ENCODE assay signal across 10 cellular contexts in the genomic region with DNA sequence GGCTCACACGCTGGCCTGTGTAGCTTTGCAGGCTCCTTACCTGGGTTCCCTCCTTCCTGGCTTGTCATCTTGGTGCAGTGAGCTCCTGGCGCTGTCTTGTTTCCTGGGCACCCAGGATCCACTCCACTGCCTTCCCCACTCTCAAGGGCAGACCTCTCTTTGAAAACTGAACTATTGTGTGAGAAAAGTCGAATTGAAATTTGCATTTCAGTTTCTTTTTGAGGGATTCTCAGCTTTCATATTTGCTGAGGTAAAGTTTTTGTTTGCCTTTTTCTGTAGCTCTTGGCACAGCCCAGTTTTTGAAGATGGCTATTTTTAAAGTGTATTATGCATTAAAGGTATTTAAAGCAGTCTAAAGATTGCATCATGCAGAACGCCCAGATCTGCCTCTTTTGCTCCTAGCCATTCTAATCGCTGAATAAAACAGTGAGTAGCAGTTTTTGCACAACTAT.
DNase-seq lines count a peak whose midpoint lies in the region; ATAC-seq and TF ChIP-seq lines count a peak whose summit lies in the region.
"Had no signal": no experiment of that assay in that cellular context is flagged by ENCODE, and none has a peak within 500 bp of the region (broad histone marks: within the 10 kb centered on the region; RNA-seq: fewer than 3 reads in every experiment).

No MANE protein-coding gene starts in this region.

- H3K36me3 ChIP-seq in esophagus muscularis mucosa: peaks cover 61 to 83% (median 71%) of the 10 kb centered on the region in 4 donors

- DNase-seq in fibroblast of gingiva (ENCODE audit: low read depth) (peak; percentile 27), NCI-H2029 (lab: John Stamatoyannopoulos, UW) (no peak), NCI-H146 treated with DMSO at 0.1 percent for 48 hours (lab: John Stamatoyannopoulos, UW; ENCODE audit: unreplicated experiment) (no peak), esophagus muscularis mucosa (ENCODE audit: extremely low spot score) (no peak)
- DNase-seq: activated naive CD4-positive, alpha-beta T cell treated with anti-CD3 and anti-CD28 coated beads for 36 hours had no signal

- H3K9me3 Mint-ChIP-seq in activated T-helper 17 cell treated with anti-CD3 and anti-CD28 coated beads, Interleukin-2, amount 50 U/mL, for 72 hours: no peaks in the 10 kb centered on the region
- H3K9me3 Mint-ChIP-seq: activated naive CD4-positive, alpha-beta T cell treated with anti-CD3 and anti-CD28 coated beads for 36 hours had no signal

- H3K36me3 Mint-ChIP-seq in activated T-helper 17 cell treated with anti-CD3 and anti-CD28 coated beads, Interleukin-2, amount 50 U/mL, for 72 hours (ENCODE audit: low read depth): peaks cover 87% of the 10 kb centered on the region

- H3K27me3 ChIP-seq in esophagus muscularis mucosa: no peaks in the 10 kb centered on the region

- H3K27me3 Mint-ChIP-seq in activated T-helper 17 cell treated with anti-CD3 and anti-CD28 coated beads, Interleukin-2, amount 50 U/mL, for 72 hours: no peaks in the 10 kb centered on the region

- no peak for TF ChIP-seq EP300 in esophagus muscularis mucosa (IDR thresholded peaks at IDR 0.05)

- H3K27ac Mint-ChIP-seq in activated T-helper 17 cell treated with anti-CD3 and anti-CD28 coated beads, Interleukin-2, amount 50 U/mL, for 72 hours: no peak overlapping the region
- H3K27ac Mint-ChIP-seq: activated naive CD4-positive, alpha-beta T cell treated with anti-CD3 and anti-CD28 coated beads for 36 hours had no signal

- H3K4me1 Mint-ChIP-seq in activated T-helper 17 cell treated with anti-CD3 and anti-CD28 coated beads, Interleukin-2, amount 50 U/mL, for 72 hours: no peaks in the 10 kb centered on the region

- H3K27ac ChIP-seq in esophagus muscularis mucosa (replicated peaks in 1 of 4): peak overlapping the region in 1 of 4 donors; percentile 4

- H3K9me3 ChIP-seq in esophagus muscularis mucosa: no peaks in the 10 kb centered on the region

- no peak for TF ChIP-seq CTCF in esophagus muscularis mucosa (IDR thresholded peaks at IDR 0.05)

- H3K4me1 ChIP-seq in esophagus muscularis mucosa: peaks cover 14 to 18% (median 17%) of the 10 kb centered on the region in 4 donors

- no peak overlapping the region for H3K4me3 ChIP-seq in esophagus muscularis mucosa

- WGBS in esophagus muscularis mucosa: 77% methylated on average over 5 of the region's 5 CpGs

- intact Hi-C loops in esophagus muscularis mucosa (cut with DNase I): no loop called here

- H3K4me3 Mint-ChIP-seq in activated T-helper 17 cell treated with anti-CD3 and anti-CD28 coated beads, Interleukin-2, amount 50 U/mL, for 72 hours: no peak overlapping the region
- H3K4me3 Mint-ChIP-seq: activated naive CD4-positive, alpha-beta T cell treated with anti-CD3 and anti-CD28 coated beads for 36 hours had no signal

- ATAC-seq in GM18519 (IDR thresholded peaks at IDR 0.05; ENCODE audit: low FRiP score, unreplicated experiment) (peak; percentile 64), GM21381 (IDR thresholded peaks at IDR 0.05; ENCODE audit: unreplicated experiment) (peak; percentile 64), HG03280 (IDR thresholded peaks at IDR 0.05; ENCODE audit: unreplicated experiment) (peak; percentile 67)
- no peak for ATAC-seq in activated T-helper 17 cell treated with anti-CD3 and anti-CD28 coated beads, Interleukin-2, amount 50 U/mL, for 72 hours (replicated peaks)
- ATAC-seq: HCT116 had no signal

- no peak for TF ChIP-seq POLR2A in esophagus muscularis mucosa (IDR thresholded peaks at IDR 0.05; ENCODE audit: low read depth)
